15 cellular contexts compared by ENCODE assay signal in the genomic region with DNA sequence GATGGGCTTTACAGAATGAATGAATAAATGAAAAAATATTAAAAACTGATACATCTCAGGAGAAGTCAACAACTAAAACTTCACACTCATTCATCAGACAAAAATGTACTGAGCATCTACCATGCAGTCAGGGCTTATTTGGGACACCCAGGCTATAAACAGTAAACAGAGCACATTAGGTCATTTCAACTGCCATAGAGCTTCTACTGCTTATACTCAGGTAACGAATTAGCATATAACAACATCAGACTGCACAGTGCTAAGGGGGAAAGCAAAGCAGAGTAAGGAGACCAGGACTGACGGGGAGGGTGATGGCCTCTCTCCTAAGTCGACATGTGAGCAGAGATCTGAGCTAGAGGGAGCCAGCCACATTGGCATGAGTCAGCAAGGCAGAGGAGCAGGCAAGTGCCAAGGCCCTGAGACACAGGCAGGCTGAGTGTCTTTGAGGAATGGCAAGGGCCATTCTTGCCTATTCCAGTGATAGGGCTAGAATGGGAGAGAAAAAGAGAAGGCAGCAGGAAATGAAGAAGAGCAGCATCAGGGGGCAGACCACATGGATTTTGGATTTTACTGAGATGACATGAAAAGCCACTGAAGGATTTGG.
A peak's percentile ranks its signal among the peaks of the same experiment; 100 is the strongest.
DNase-seq lines count a peak whose midpoint lies in the region; ATAC-seq, FAIRE-seq and TF ChIP-seq lines count a peak whose summit lies in the region.
"Had no signal": no experiment of that assay in that cellular context is flagged by ENCODE, and none has a peak within 500 bp of the region (broad histone marks: within the 10 kb centered on the region; RNA-seq: fewer than 3 reads in every experiment).

No MANE protein-coding gene starts in this region.

- no peaks in the 10 kb centered on the region for H3K27me3 ChIP-seq in uterus
- H3K27me3 ChIP-seq: upper lobe of left lung had no signal

- H3K36me3 ChIP-seq in uterus: no peaks in the 10 kb centered on the region
- H3K36me3 ChIP-seq: upper lobe of left lung had no signal

- FAIRE-seq in RCC 7860 (lab: Jason Lieb, UNC): no peak
- FAIRE-seq: GM12892 had no signal

- CTCF ChIA-PET in activated naive CD4-positive, alpha-beta T cell treated with anti-CD3 and anti-CD28 coated beads for 36 hours (lab: Charles Lee): no interaction called here
- CTCF ChIA-PET in activated naive CD4-positive, alpha-beta T cell treated with anti-CD3 and anti-CD28 coated beads, Interleukin-2, amount 10 ng/mL, durations not matched to agents 7 days and 5 days (lab: Charles Lee): no interaction called here

- no peak overlapping the region for H3K27ac Mint-ChIP-seq in activated naive CD4-positive, alpha-beta T cell treated with anti-CD3 and anti-CD28 coated beads for 36 hours
- H3K27ac Mint-ChIP-seq in activated naive CD4-positive, alpha-beta T cell treated with anti-CD3 and anti-CD28 coated beads, Interleukin-2, amount 10 ng/mL, durations not matched to agents 7 days and 5 days: no peak overlapping the region
- H3K27ac Mint-ChIP-seq in stimulated activated effector memory CD8-positive, alpha-beta T cell treated with anti-CD3 and anti-CD28 coated beads, Interleukin-12 subunit alpha, Interleukin-12 subunit beta, amount 100 ng/mL, for 72 hours: no peak overlapping the region
- H3K27ac Mint-ChIP-seq: T-helper 17 cell had no signal

- intact Hi-C loops in activated naive CD4-positive, alpha-beta T cell treated with anti-CD3 and anti-CD28 coated beads for 36 hours (cut with micrococcal nuclease): loop anchor here (10.0 kb wide), 1 partner anchor 1151 kb away; no protein-coding TSS in a partner anchor
- intact Hi-C loops in uterus (cut with DNase I; ENCODE audit: low total_unique reads): no loop called here

- peaks cover 0 to 6% of the 10 kb centered on the region in 2 donors for H3K4me1 ChIP-seq in uterus

- H3K9me3 ChIP-seq in uterus: no peaks in the 10 kb centered on the region
- H3K9me3 ChIP-seq: upper lobe of left lung had no signal

- peak overlapping the region in 1 of 2 donors; percentile 13 for H3K27ac ChIP-seq in uterus
- H3K27ac ChIP-seq: upper lobe of left lung had no signal

- H3K27me3 Mint-ChIP-seq in activated naive CD4-positive, alpha-beta T cell treated with anti-CD3 and anti-CD28 coated beads for 36 hours (ENCODE audit: low read depth): peaks cover 19% of the 10 kb centered on the region
- H3K27me3 Mint-ChIP-seq in activated naive CD4-positive, alpha-beta T cell treated with anti-CD3 and anti-CD28 coated beads, Interleukin-2, amount 10 ng/mL, durations not matched to agents 7 days and 5 days: peaks cover 3% of the 10 kb centered on the region

- TF ChIP-seq CTCF in fibroblast of mammary gland (conservative IDR thresholded peaks at IDR 0.05; ENCODE audit: control insufficient read depth, insufficient read depth, low read depth, low read length) (peak; percentile 2), uterus (IDR thresholded peaks at IDR 0.05) (no peak)

- TF ChIP-seq POLR2A in uterus (IDR thresholded peaks at IDR 0.05): no peak

- no peaks in the 10 kb centered on the region for H3K36me3 Mint-ChIP-seq in activated naive CD4-positive, alpha-beta T cell treated with anti-CD3 and anti-CD28 coated beads for 36 hours (ENCODE audit: low read depth)
- no peaks in the 10 kb centered on the region for H3K36me3 Mint-ChIP-seq in activated naive CD4-positive, alpha-beta T cell treated with anti-CD3 and anti-CD28 coated beads, Interleukin-2, amount 10 ng/mL, durations not matched to agents 7 days and 5 days
- no peaks in the 10 kb centered on the region for H3K36me3 Mint-ChIP-seq in stimulated activated effector memory CD8-positive, alpha-beta T cell treated with anti-CD3 and anti-CD28 coated beads, Interleukin-12 subunit alpha, Interleukin-12 subunit beta, amount 100 ng/mL, for 72 hours

- ATAC-seq in stimulated activated effector memory CD8-positive, alpha-beta T cell treated with anti-CD3 and anti-CD28 coated beads, Interleukin-12 subunit alpha, Interleukin-12 subunit beta, amount 100 ng/mL, for 72 hours: peak; percentile 16
- ATAC-seq: T-helper 17 cell had no signal

- H3K4me3 Mint-ChIP-seq in activated naive CD4-positive, alpha-beta T cell treated with anti-CD3 and anti-CD28 coated beads for 36 hours: no peak overlapping the region
- no peak overlapping the region for H3K4me3 Mint-ChIP-seq in activated naive CD4-positive, alpha-beta T cell treated with anti-CD3 and anti-CD28 coated beads, Interleukin-2, amount 10 ng/mL, durations not matched to agents 7 days and 5 days
- H3K4me3 Mint-ChIP-seq in stimulated activated effector memory CD8-positive, alpha-beta T cell treated with anti-CD3 and anti-CD28 coated beads, Interleukin-12 subunit alpha, Interleukin-12 subunit beta, amount 100 ng/mL, for 72 hours: no peak overlapping the region
- H3K4me3 Mint-ChIP-seq: neural crest cell, T-helper 17 cell had no signal

- peaks cover 18% of the 10 kb centered on the region for H3K4me1 Mint-ChIP-seq in activated naive CD4-positive, alpha-beta T cell treated with anti-CD3 and anti-CD28 coated beads for 36 hours (ENCODE audit: low read depth)
- H3K4me1 Mint-ChIP-seq in activated naive CD4-positive, alpha-beta T cell treated with anti-CD3 and anti-CD28 coated beads, Interleukin-2, amount 10 ng/mL, durations not matched to agents 7 days and 5 days: no peaks in the 10 kb centered on the region
- no peaks in the 10 kb centered on the region for H3K4me1 Mint-ChIP-seq in stimulated activated effector memory CD8-positive, alpha-beta T cell treated with anti-CD3 and anti-CD28 coated beads, Interleukin-12 subunit alpha, Interleukin-12 subunit beta, amount 100 ng/mL, for 72 hours
- H3K4me1 Mint-ChIP-seq: neural crest cell, T-helper 17 cell had no signal

- peak; percentile 11 for DNase-seq in activated naive CD4-positive, alpha-beta T cell treated with anti-CD3 and anti-CD28 coated beads for 36 hours
- DNase-seq in activated naive CD4-positive, alpha-beta T cell treated with anti-CD3 and anti-CD28 coated beads, Interleukin-2, amount 10 ng/mL, durations not matched to agents 7 days and 5 days: no peak
- DNase-seq in RCC 7860 (ENCODE audit: low spot score): peak; percentile 32
- peak; percentile 82 for DNase-seq in fibroblast of mammary gland (ENCODE audit: low read depth)
- no peak for DNase-seq in stimulated activated effector memory CD8-positive, alpha-beta T cell treated with anti-CD3 and anti-CD28 coated beads, Interleukin-12 subunit alpha, Interleukin-12 subunit beta, amount 100 ng/mL, for 72 hours (ENCODE audit: low spot score in 2 of 2)
- no peak for DNase-seq in uterus
- no peak for DNase-seq in hypothalamus (lab: John Stamatoyannopoulos, UW)
- DNase-seq in Ammon's horn (ENCODE audit: low spot score): no peak
- DNase-seq: activated CD4-positive, alpha-beta T cell treated with anti-CD3 and anti-CD28 coated beads, Interleukin-2, amount 50 U/mL, for 4 hours; activated gamma-delta T cell treated with Interleukin-2 at 50 U/mL for 16 hours; Kasumi-1; T-helper 17 cell; upper lobe of left lung had no signal

- H3K4me3 ChIP-seq in fibroblast of mammary gland (ENCODE audit: control insufficient read depth, low read depth, low read length): no peak overlapping the region
- no peak overlapping the region for H3K4me3 ChIP-seq in uterus
- H3K4me3 ChIP-seq: upper lobe of left lung had no signal

- H3K9me3 Mint-ChIP-seq in activated naive CD4-positive, alpha-beta T cell treated with anti-CD3 and anti-CD28 coated beads for 36 hours: no peaks in the 10 kb centered on the region
- no peaks in the 10 kb centered on the region for H3K9me3 Mint-ChIP-seq in activated naive CD4-positive, alpha-beta T cell treated with anti-CD3 and anti-CD28 coated beads, Interleukin-2, amount 10 ng/mL, durations not matched to agents 7 days and 5 days
- H3K9me3 Mint-ChIP-seq in stimulated activated effector memory CD8-positive, alpha-beta T cell treated with anti-CD3 and anti-CD28 coated beads, Interleukin-12 subunit alpha, Interleukin-12 subunit beta, amount 100 ng/mL, for 72 hours: no peaks in the 10 kb centered on the region
- H3K9me3 Mint-ChIP-seq: neural crest cell had no signal

Comparison
In these comparisons a context has a peak if more than half of its experiments do, and no peak if none do; other contexts are left out.
1. DNase-seq: peak in activated naive CD4-positive, alpha-beta T cell treated with anti-CD3 and anti-CD28 coated beads for 36 hours (single experiment), RCC 7860 (single experiment) and fibroblast of mammary gland (single experiment); none in activated naive CD4-positive, alpha-beta T cell treated with anti-CD3 and anti-CD28 coated beads, Interleukin-2, amount 10 ng/mL, durations not matched to agents 7 days and 5 days (single experiment), stimulated activated effector memory CD8-positive, alpha-beta T cell treated with anti-CD3 and anti-CD28 coated beads, Interleukin-12 subunit alpha, Interleukin-12 subunit beta, amount 100 ng/mL, for 72 hours (0 of 2), uterus (0 of 2), hypothalamus (0 of 51) and Ammon's horn (single experiment).